12 cellular contexts compared by ENCODE assay signal in genomic region chr6:83861077-83861476, GRCh38. TPM values are rescaled to one million over a fixed set of nuclear protein-coding genes. Genes with fewer than 3 reads are reported as not detected.
A peak's percentile ranks its signal among the peaks of the same experiment; 100 is the strongest.
DNase-seq lines count a peak whose midpoint lies in the region; ATAC-seq and TF ChIP-seq lines count a peak whose summit lies in the region.
"Had no signal": no experiment of that assay in that cellular context is flagged by ENCODE, and none has a peak within 500 bp of the region (broad histone marks: within the 10 kb centered on the region; RNA-seq: fewer than 3 reads in every experiment).

No MANE protein-coding gene starts in this region.

- no peak for TF ChIP-seq POLR2A in IMR-90 (IDR thresholded peaks at IDR 0.05; ENCODE audit: low read depth, low read length)
- no peak for TF ChIP-seq POLR2A in vagina (IDR thresholded peaks at IDR 0.05)

- no peak for TF ChIP-seq RAD21 in IMR-90 (IDR thresholded peaks at IDR 0.05; ENCODE audit: low read length)

- dilution Hi-C loops in IMR-90 (cut with HindIII; ENCODE audit: low sequenced_read_pairs, unreplicated experiment): no loop called here

- H3K9ac ChIP-seq in IMR-90 (ENCODE audit: low read depth, low read length): no peak overlapping the region

- POLR2A ChIA-PET in CD8-positive, alpha-beta memory T cell (lab: Charles Lee): no interaction called here
- POLR2A ChIA-PET in IMR-90 (lab: Charles Lee; ENCODE audit: unreplicated experiment): no interaction called here

- H3K4me3 Mint-ChIP-seq in CD8-positive, alpha-beta memory T cell: peak overlapping the region; percentile 12 to 99 (median 96)
- H3K4me3 Mint-ChIP-seq in activated T-helper 1 cell treated with anti-CD3 and anti-CD28 coated beads, Interleukin-12 subunit alpha, Interleukin-12 subunit beta, Interleukin-2, Interleukin-4 antibody, amounts not matched to agents 30 ng/mL and 10 ng/mL and 1 ng/mL, durations not matched to agents 14 hours and 24 hours and 36 hours: peak overlapping the region; percentile 99
- peak overlapping the region; percentile 98 for H3K4me3 Mint-ChIP-seq in natural killer cell

- peaks cover 10% of the 10 kb centered on the region; the same call in 1 of the 2 replicates for H4K20me1 ChIP-seq in IMR-90 (ENCODE audit: insufficient read depth, low read length)

- H3K9me3 Mint-ChIP-seq in CD8-positive, alpha-beta memory T cell: no peaks in the 10 kb centered on the region
- no peaks in the 10 kb centered on the region for H3K9me3 Mint-ChIP-seq in activated T-helper 1 cell treated with anti-CD3 and anti-CD28 coated beads, Interleukin-12 subunit alpha, Interleukin-12 subunit beta, Interleukin-2, Interleukin-4 antibody, amounts not matched to agents 30 ng/mL and 10 ng/mL and 1 ng/mL, durations not matched to agents 14 hours and 24 hours and 36 hours
- no peaks in the 10 kb centered on the region for H3K9me3 Mint-ChIP-seq in natural killer cell

- H2AK5ac ChIP-seq in IMR-90 (ENCODE audit: low read depth, low read length): no peak overlapping the region

- H3K27ac ChIP-seq in CD8-positive, alpha-beta memory T cell (ENCODE audit: low read depth, low read length): no peak overlapping the region
- H3K27ac ChIP-seq in IMR-90 (ENCODE audit: insufficient read depth, low read length): no peak overlapping the region
- H3K27ac ChIP-seq in vagina: no peak overlapping the region

- in situ Hi-C loops in IMR-90 (cut with MboI; ENCODE audit: low sequenced_read_pairs): no loop called here

- no peak overlapping the region for H4K91ac ChIP-seq in IMR-90 (ENCODE audit: insufficient read depth, low read depth, low read length)

- H4K8ac ChIP-seq in IMR-90 (ENCODE audit: low read depth in 2 of 2, low read length in 2 of 2): no peak overlapping the region

- no peaks in the 10 kb centered on the region for H3K27me3 Mint-ChIP-seq in CD8-positive, alpha-beta memory T cell
- H3K27me3 Mint-ChIP-seq in activated T-helper 1 cell treated with anti-CD3 and anti-CD28 coated beads, Interleukin-12 subunit alpha, Interleukin-12 subunit beta, Interleukin-2, Interleukin-4 antibody, amounts not matched to agents 30 ng/mL and 10 ng/mL and 1 ng/mL, durations not matched to agents 14 hours and 24 hours and 36 hours (ENCODE audit: insufficient read depth): peaks cover 2% of the 10 kb centered on the region
- peaks cover 4 to 11% of the 10 kb centered on the region in 2 donors for H3K27me3 Mint-ChIP-seq in natural killer cell (ENCODE audit: low read depth in 2 of 2)

- H3K4ac ChIP-seq in IMR-90 (ENCODE audit: low read depth, low read length): no peak overlapping the region

- peaks cover 27% of the 10 kb centered on the region for H3K4me1 ChIP-seq in CD8-positive, alpha-beta memory T cell (ENCODE audit: insufficient read depth, low read length)
- H3K4me1 ChIP-seq in IMR-90 (ENCODE audit: control insufficient read depth, insufficient read depth, low read length) (peaks cover 7% of the 10 kb centered on the region), vagina (peaks cover 24% of the 10 kb centered on the region)

- CTCF ChIA-PET in CD8-positive, alpha-beta memory T cell (lab: Charles Lee): interaction anchor here (1.6 kb wide), 1 partner anchor 794 kb away, joined by 4 read pairs; the partner anchor contains the start of gene DOP1A
- CTCF ChIA-PET in IMR-90 (lab: Yijun Ruan, JAX): no interaction called here

- H2BK120ac ChIP-seq in IMR-90 (ENCODE audit: low read depth, low read length): no peak overlapping the region

- no peak for DNase-seq in CD8-positive, alpha-beta memory T cell
- DNase-seq in IMR-90 (no peak), natural killer cell (no peak), NCI-H2196 treated with DMSO at 0.1 percent for 48 hours (lab: John Stamatoyannopoulos, UW; ENCODE audit: unreplicated experiment) (no peak), kidney tubule cell (ENCODE audit: low spot score) (no peak), vagina (ENCODE audit: extremely low spot score in 2 of 2) (no peak)
- DNase-seq in activated T-helper 1 cell treated with anti-CD3 and anti-CD28 coated beads, Interleukin-12 subunit alpha, Interleukin-12 subunit beta, Interleukin-2, Interleukin-4 antibody, amounts not matched to agents 30 ng/mL and 10 ng/mL and 1 ng/mL, durations not matched to agents 14 hours and 24 hours and 36 hours (ENCODE audit: low spot score): no peak
- DNase-seq: cortex of kidney, EL, NCI-H1092 treated with DMSO at 0.1 percent for 48 hours, ovary had no signal

- H2BK5ac ChIP-seq in IMR-90 (ENCODE audit: low read depth, low read length, poor library complexity, severe bottlenecking): no peak overlapping the region

- 0 out of 2 replicates have a peak overlapping the region, but pooled peaks have one; percentile 16 for H3K23ac ChIP-seq in IMR-90 (ENCODE audit: low read depth, low read length)

- H3K4me2 ChIP-seq in IMR-90 (ENCODE audit: low read depth, low read length): no peak overlapping the region

- WGBS in IMR-90 (ENCODE audit: extremely low coverage in 2 of 2, insufficient read length in 1 of 2), 2 experiments: no CpG with 5 or more reads among the region's 3 CpGs

- H3K9me3 ChIP-seq in CD8-positive, alpha-beta memory T cell (ENCODE audit: low read length): no peaks in the 10 kb centered on the region
- H3K9me3 ChIP-seq in IMR-90 (ENCODE audit: control insufficient read depth, insufficient read depth, low read length) (no peaks in the 10 kb centered on the region), vagina (no peaks in the 10 kb centered on the region)
- H3K9me3 ChIP-seq: ovary had no signal

- TF ChIP-seq CTCF in IMR-90 (conservative IDR thresholded peaks at IDR 0.05; ENCODE audit: low read depth, low read length) (no peak), natural killer cell (IDR thresholded peaks at IDR 0.05) (no peak), vagina (IDR thresholded peaks at IDR 0.05) (no peak)

- H3K56ac ChIP-seq in IMR-90 (ENCODE audit: extremely low read depth, insufficient read depth, low read length): no peak overlapping the region

- no peak overlapping the region for H2BK20ac ChIP-seq in IMR-90 (ENCODE audit: low read depth, low read length)

- no peak overlapping the region for H4K5ac ChIP-seq in IMR-90 (ENCODE audit: low read depth, low read length)

- peak overlapping the region in 6 of 8 donors; percentile 54 to 94 (median 79) for H3K27ac Mint-ChIP-seq in CD8-positive, alpha-beta memory T cell
- no peak overlapping the region for H3K27ac Mint-ChIP-seq in activated T-helper 1 cell treated with anti-CD3 and anti-CD28 coated beads, Interleukin-12 subunit alpha, Interleukin-12 subunit beta, Interleukin-2, Interleukin-4 antibody, amounts not matched to agents 30 ng/mL and 10 ng/mL and 1 ng/mL, durations not matched to agents 14 hours and 24 hours and 36 hours
- peak overlapping the region; percentile 90 to 93 for H3K27ac Mint-ChIP-seq in natural killer cell

- no peak overlapping the region for H3K18ac ChIP-seq in IMR-90 (ENCODE audit: low read depth, low read length)

- H3K14ac ChIP-seq in IMR-90 (replicated peaks; ENCODE audit: low read depth, low read length): no peak overlapping the region

- H2AK9ac ChIP-seq in IMR-90 (replicated peaks; ENCODE audit: low read depth, low read length, poor library complexity): no peak overlapping the region

- H3K4me3 ChIP-seq in CD8-positive, alpha-beta memory T cell (ENCODE audit: low read length): no peak overlapping the region
- H3K4me3 ChIP-seq in IMR-90 (ENCODE audit: insufficient read depth, low read depth, low read length) (no peak overlapping the region), vagina (no peak overlapping the region)

- no peaks in the 10 kb centered on the region for H3K27me3 ChIP-seq in CD8-positive, alpha-beta memory T cell (ENCODE audit: insufficient read depth, low read length, poor library complexity, severe bottlenecking)
- H3K27me3 ChIP-seq in IMR-90 (ENCODE audit: control insufficient read depth, insufficient read depth, low read length) (no peaks in the 10 kb centered on the region), vagina (no peaks in the 10 kb centered on the region)
- H3K27me3 ChIP-seq: ovary had no signal

- peaks cover 23 to 39% of the 10 kb centered on the region in 2 experiments for H3K79me1 ChIP-seq in IMR-90 (ENCODE audit: low read depth in 1 of 2, low read length in 2 of 2)

- intact Hi-C loops in IMR-90 (cut with micrococcal nuclease) (no loop called here), natural killer cell (cut with micrococcal nuclease) (no loop called here), vagina (cut with DNase I) (no loop called here)
- intact Hi-C loops in activated T-helper 1 cell treated with anti-CD3 and anti-CD28 coated beads, Interleukin-12 subunit alpha, Interleukin-12 subunit beta, Interleukin-2, Interleukin-4 antibody, amounts not matched to agents 30 ng/mL and 10 ng/mL and 1 ng/mL, durations not matched to agents 14 hours and 24 hours and 36 hours (cut with micrococcal nuclease): loop anchor here (5.0 kb wide), 1 partner anchor 1816 kb away; no protein-coding TSS in a partner anchor

- ATAC-seq in IMR-90 (ENCODE audit: low read depth): no peak
- no peak for ATAC-seq in natural killer cell
- ATAC-seq in GM19467 (IDR thresholded peaks at IDR 0.05; ENCODE audit: unreplicated experiment): no peak

- H3K36me3 ChIP-seq in CD8-positive, alpha-beta memory T cell (ENCODE audit: insufficient read depth, low read length): peaks cover 12% of the 10 kb centered on the region
- H3K36me3 ChIP-seq in IMR-90 (ENCODE audit: control insufficient read depth, insufficient read depth, low read length): 0 out of 2 replicates have a peak, but pooled peaks cover 5% of the 10 kb centered on the region
- peaks cover 0 to 18% of the 10 kb centered on the region in 2 donors for H3K36me3 ChIP-seq in vagina
- H3K36me3 ChIP-seq: ovary had no signal

- H3K4me1 Mint-ChIP-seq in CD8-positive, alpha-beta memory T cell: peaks cover 32 to 58% (median 43%) of the 10 kb centered on the region in 3 donors
- H3K4me1 Mint-ChIP-seq in activated T-helper 1 cell treated with anti-CD3 and anti-CD28 coated beads, Interleukin-12 subunit alpha, Interleukin-12 subunit beta, Interleukin-2, Interleukin-4 antibody, amounts not matched to agents 30 ng/mL and 10 ng/mL and 1 ng/mL, durations not matched to agents 14 hours and 24 hours and 36 hours (ENCODE audit: low read depth): peaks cover 33% of the 10 kb centered on the region
- H3K4me1 Mint-ChIP-seq in natural killer cell: peaks cover 32 to 53% of the 10 kb centered on the region in 2 donors

- no peak overlapping the region for H2AFZ ChIP-seq in IMR-90 (replicated peaks; ENCODE audit: low read length, poor library complexity)

- no peak overlapping the region for H2BK15ac ChIP-seq in IMR-90 (ENCODE audit: low read depth, low read length)

- H3K9me1 ChIP-seq in IMR-90 (ENCODE audit: insufficient read depth, low read length): peaks cover 2% of the 10 kb centered on the region; the same call in 1 of the 2 replicates

- H3K36me3 Mint-ChIP-seq in CD8-positive, alpha-beta memory T cell: peaks cover 7 to 34% (median 8%) of the 10 kb centered on the region in 3 donors
- peaks cover 24% of the 10 kb centered on the region for H3K36me3 Mint-ChIP-seq in activated T-helper 1 cell treated with anti-CD3 and anti-CD28 coated beads, Interleukin-12 subunit alpha, Interleukin-12 subunit beta, Interleukin-2, Interleukin-4 antibody, amounts not matched to agents 30 ng/mL and 10 ng/mL and 1 ng/mL, durations not matched to agents 14 hours and 24 hours and 36 hours (ENCODE audit: low read depth)
- no peaks in the 10 kb centered on the region for H3K36me3 Mint-ChIP-seq in natural killer cell

- no TSS peak for BruUV-seq in IMR-90 (replicated peaks; lab: Mats Ljungman, UMichigan)

RNA-seq across cellular contexts. Expression of gene CYB5R4, which starts 1.6 kb away (rescaled TPM):
- 10 to 100 TPM; 31.6 to 33.6 TPM for total RNA-seq in CD8-positive, alpha-beta memory T cell
- polyA plus RNA-seq in CD8-positive, alpha-beta memory T cell: 36.0 TPM
- total RNA-seq in IMR-90 (2012; rRNA removed) (4.7 and 6.1 TPM in 2 replicates), natural killer cell (10 to 100 TPM; 34.0 to 40.5 (median 34.5) TPM), vagina (4.9 TPM)
- 2.7 and 3.2 TPM in 2 replicates for polyA plus RNA-seq in IMR-90 (2012; rRNA removed)
- polyA plus RNA-seq in IMR-90 (2012; cell fraction: cytosol; rRNA removed): 1.1 and 1.4 TPM in 2 replicates
- polyA plus RNA-seq in IMR-90 (2012; cell fraction: nucleus; rRNA removed; ENCODE audit: low replicate concordance): 0.35 and 1.9 TPM in 2 replicates
- total RNA-seq in activated T-helper 1 cell treated with anti-CD3 and anti-CD28 coated beads, Interleukin-12 subunit alpha, Interleukin-12 subunit beta, Interleukin-2, Interleukin-4 antibody, amounts not matched to agents 30 ng/mL and 10 ng/mL and 1 ng/mL, durations not matched to agents 14 hours and 24 hours and 36 hours: 24.5 and 25.3 TPM in 2 replicates

RNA-seq across cellular contexts. Expression of gene RIPPLY2, which starts 7.9 kb away (rescaled TPM):
- not detected for total RNA-seq in CD8-positive, alpha-beta memory T cell
- polyA plus RNA-seq in CD8-positive, alpha-beta memory T cell: not detected
- total RNA-seq in IMR-90 (2012; rRNA removed): not detected in 2 replicates
- polyA plus RNA-seq in IMR-90 (2012; rRNA removed): 0.32 TPM in 1 of 2 replicates, not detected in the other
- polyA plus RNA-seq in IMR-90 (2012; cell fraction: cytosol; rRNA removed): 0.17 TPM in 1 of 2 replicates, not detected in the other
- polyA plus RNA-seq in IMR-90 (2012; cell fraction: nucleus; rRNA removed; ENCODE audit: low replicate concordance): not detected in 2 replicates
- total RNA-seq in activated T-helper 1 cell treated with anti-CD3 and anti-CD28 coated beads, Interleukin-12 subunit alpha, Interleukin-12 subunit beta, Interleukin-2, Interleukin-4 antibody, amounts not matched to agents 30 ng/mL and 10 ng/mL and 1 ng/mL, durations not matched to agents 14 hours and 24 hours and 36 hours: not detected in 2 replicates
- not detected for total RNA-seq in natural killer cell
- total RNA-seq in vagina: not detected
